ENCODE assay signal across 11 cellular contexts in the genomic region with DNA sequence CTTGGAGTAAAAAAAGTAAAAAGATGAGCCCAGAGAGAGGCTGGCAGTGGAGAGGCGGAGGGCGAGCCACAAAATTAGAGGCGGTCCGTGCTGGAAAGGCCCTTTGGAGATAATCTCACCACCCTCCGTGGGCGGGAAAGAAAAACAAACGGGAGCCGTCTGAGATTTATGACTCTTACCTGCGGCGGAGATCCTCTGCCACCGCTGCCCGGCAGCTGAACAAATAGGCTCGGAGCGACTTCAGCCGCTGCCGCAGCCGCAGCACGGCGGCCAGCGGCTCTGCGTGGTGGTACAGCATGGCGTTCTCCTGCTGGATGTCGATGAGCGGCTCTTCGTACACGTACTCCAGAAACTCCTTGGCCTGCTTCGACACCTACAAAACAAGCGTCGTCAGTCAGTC.
A peak's percentile ranks its signal among the peaks of the same experiment; 100 is the strongest.
DNase-seq lines count a peak whose midpoint lies in the region; ATAC-seq and TF ChIP-seq lines count a peak whose summit lies in the region.
"Had no signal": no experiment of that assay in that cellular context is flagged by ENCODE, and none has a peak within 500 bp of the region (broad histone marks: within the 10 kb centered on the region; RNA-seq: fewer than 3 reads in every experiment).

No MANE protein-coding gene starts in this region.

- no peak overlapping the region for H3K27ac ChIP-seq in GM23338 (ENCODE audit: low read depth)
- H3K27ac ChIP-seq: C4-2B, gastrocnemius medialis had no signal

- DNase-seq in GM23338 (ENCODE audit: low spot score) (peak; percentile 25), NCI-H2196 (lab: John Stamatoyannopoulos, UW; ENCODE audit: unreplicated experiment) (peak; percentile 73), omental fat pad (ENCODE audit: low spot score) (no peak), D341Med (ENCODE audit: low spot score) (no peak), SIG-M5 (lab: John Stamatoyannopoulos, UW) (no peak)
- DNase-seq in effector CD4-positive, alpha-beta T cell: no peak
- DNase-seq: gastrocnemius medialis, naive B cell had no signal

- ATAC-seq in GM23338 (no peak), omental fat pad (ENCODE audit: low FRiP score) (peak; percentile 62), HG03025 (IDR thresholded peaks at IDR 0.05; ENCODE audit: low FRiP score, unreplicated experiment) (no peak)
- ATAC-seq: gastrocnemius medialis had no signal

- H3K9me3 ChIP-seq in endocrine pancreas (ENCODE audit: control insufficient read depth, low read length): no peaks in the 10 kb centered on the region
- H3K9me3 ChIP-seq: gastrocnemius medialis had no signal

- H3K4me2 ChIP-seq in GM23338: no peak overlapping the region

- H3K27me3 ChIP-seq in GM23338 (ENCODE audit: insufficient read depth): no peaks in the 10 kb centered on the region
- no peaks in the 10 kb centered on the region for H3K27me3 ChIP-seq in endocrine pancreas (ENCODE audit: control insufficient read depth, insufficient read depth, low read length)
- H3K27me3 ChIP-seq: gastrocnemius medialis had no signal

- H3K4me1 Mint-ChIP-seq in GM23338: peaks cover 33% of the 10 kb centered on the region
- H3K4me1 Mint-ChIP-seq: naive B cell had no signal

- H3K27ac Mint-ChIP-seq in GM23338: no peak overlapping the region
- H3K27ac Mint-ChIP-seq: naive B cell had no signal

- no peaks in the 10 kb centered on the region for H4K20me1 ChIP-seq in GM23338 (replicated peaks; ENCODE audit: insufficient read depth)

- no peaks in the 10 kb centered on the region; the same call in 1 of the 2 replicates for H3F3A ChIP-seq in GM23338 (replicated peaks; ENCODE audit: low read depth)

- no peaks in the 10 kb centered on the region for H3K36me3 Mint-ChIP-seq in GM23338 (ENCODE audit: low read depth)

- H3K9me3 Mint-ChIP-seq in GM23338: no peaks in the 10 kb centered on the region
- H3K9me3 Mint-ChIP-seq: naive B cell had no signal

- no peaks in the 10 kb centered on the region for H3K79me2 ChIP-seq in GM23338 (replicated peaks; ENCODE audit: insufficient read depth)

- TF ChIP-seq CTCF in GM23338 (conservative IDR thresholded peaks at IDR 0.05; ENCODE audit: low read depth in 2 of 2) (no peak), omental fat pad (IDR thresholded peaks at IDR 0.05) (no peak)

- H2AFZ ChIP-seq in GM23338: no peak overlapping the region

- no peak overlapping the region for H3K4me3 ChIP-seq in GM23338
- peak overlapping the region; percentile 48 for H3K4me3 ChIP-seq in endocrine pancreas (ENCODE audit: control insufficient read depth, insufficient read depth, low read length)
- H3K4me3 ChIP-seq: gastrocnemius medialis had no signal

- H3K9me2 ChIP-seq in GM23338 (ENCODE audit: insufficient read depth): no peaks in the 10 kb centered on the region

- H3K27me3 Mint-ChIP-seq in GM23338 (ENCODE audit: insufficient read depth, low read depth, poor library complexity): peaks cover 6% of the 10 kb centered on the region
- H3K27me3 Mint-ChIP-seq: naive B cell had no signal

- H3K4me1 ChIP-seq in GM23338 (ENCODE audit: insufficient read depth) (peaks cover 25% of the 10 kb centered on the region), endocrine pancreas (ENCODE audit: control insufficient read depth, insufficient read depth, low read length) (peaks cover 17% of the 10 kb centered on the region)

- peak overlapping the region; percentile 19 for H3K9ac ChIP-seq in endocrine pancreas (ENCODE audit: control insufficient read depth, insufficient read depth, low read length)

- H3K4me3 Mint-ChIP-seq in GM23338: no peak overlapping the region
- H3K4me3 Mint-ChIP-seq: naive B cell had no signal

- no peaks in the 10 kb centered on the region; the same call in 1 of the 2 replicates for H3K36me3 ChIP-seq in GM23338 (ENCODE audit: insufficient read depth)
- no peaks in the 10 kb centered on the region for H3K36me3 ChIP-seq in endocrine pancreas (ENCODE audit: control insufficient read depth, insufficient read depth, low read length)

TF ChIP-seq in GM23338, 12 proteins besides CTCF, POLR2A, EP300 and RAD21:
- TF ChIP-seq EZH2 (IDR thresholded peaks at IDR 0.05; ENCODE audit: low read depth, unreplicated experiment) (no peak), STAT1 (IDR thresholded peaks at IDR 0.05; ENCODE audit: unreplicated experiment) (no peak), ZNF114 (CRISPR knock-in tag; IDR thresholded peaks at IDR 0.05) (no peak), JUNB (IDR thresholded peaks at IDR 0.05; ENCODE audit: unreplicated experiment) (no peak), EZH2phosphoT487 (IDR thresholded peaks at IDR 0.05; ENCODE audit: unreplicated experiment) (no peak)
- TF ChIP-seq, protein P1, sequence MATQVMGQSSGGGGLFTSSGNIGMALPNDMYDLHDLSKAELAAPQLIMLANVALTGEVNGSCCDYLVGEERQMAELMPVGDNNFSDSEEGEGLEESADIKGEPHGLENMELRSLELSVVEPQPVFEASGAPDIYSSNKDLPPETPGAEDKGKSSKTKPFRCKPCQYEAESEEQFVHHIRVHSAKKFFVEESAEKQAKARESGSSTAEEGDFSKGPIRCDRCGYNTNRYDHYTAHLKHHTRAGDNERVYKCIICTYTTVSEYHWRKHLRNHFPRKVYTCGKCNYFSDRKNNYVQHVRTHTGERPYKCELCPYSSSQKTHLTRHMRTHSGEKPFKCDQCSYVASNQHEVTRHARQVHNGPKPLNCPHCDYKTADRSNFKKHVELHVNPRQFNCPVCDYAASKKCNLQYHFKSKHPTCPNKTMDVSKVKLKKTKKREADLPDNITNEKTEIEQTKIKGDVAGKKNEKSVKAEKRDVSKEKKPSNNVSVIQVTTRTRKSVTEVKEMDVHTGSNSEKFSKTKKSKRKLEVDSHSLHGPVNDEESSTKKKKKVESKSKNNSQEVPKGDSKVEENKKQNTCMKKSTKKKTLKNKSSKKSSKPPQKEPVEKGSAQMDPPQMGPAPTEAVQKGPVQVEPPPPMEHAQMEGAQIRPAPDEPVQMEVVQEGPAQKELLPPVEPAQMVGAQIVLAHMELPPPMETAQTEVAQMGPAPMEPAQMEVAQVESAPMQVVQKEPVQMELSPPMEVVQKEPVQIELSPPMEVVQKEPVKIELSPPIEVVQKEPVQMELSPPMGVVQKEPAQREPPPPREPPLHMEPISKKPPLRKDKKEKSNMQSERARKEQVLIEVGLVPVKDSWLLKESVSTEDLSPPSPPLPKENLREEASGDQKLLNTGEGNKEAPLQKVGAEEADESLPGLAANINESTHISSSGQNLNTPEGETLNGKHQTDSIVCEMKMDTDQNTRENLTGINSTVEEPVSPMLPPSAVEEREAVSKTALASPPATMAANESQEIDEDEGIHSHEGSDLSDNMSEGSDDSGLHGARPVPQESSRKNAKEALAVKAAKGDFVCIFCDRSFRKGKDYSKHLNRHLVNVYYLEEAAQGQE (IDR thresholded peaks at IDR 0.05; ENCODE audit: unreplicated experiment): no peak
TF ChIP-seq in GM23338: peak in this region for 0.

Comparison
In these comparisons a context has a peak if more than half of its experiments do, and no peak if none do; other contexts are left out.
1. DNase-seq: peak in GM23338 (single experiment) and NCI-H2196 (single experiment); none in omental fat pad (single experiment), D341Med (single experiment), effector CD4-positive, alpha-beta T cell (single experiment) and SIG-M5 (single experiment).